ENCODE assay signal across 8 cellular contexts in the genomic region with DNA sequence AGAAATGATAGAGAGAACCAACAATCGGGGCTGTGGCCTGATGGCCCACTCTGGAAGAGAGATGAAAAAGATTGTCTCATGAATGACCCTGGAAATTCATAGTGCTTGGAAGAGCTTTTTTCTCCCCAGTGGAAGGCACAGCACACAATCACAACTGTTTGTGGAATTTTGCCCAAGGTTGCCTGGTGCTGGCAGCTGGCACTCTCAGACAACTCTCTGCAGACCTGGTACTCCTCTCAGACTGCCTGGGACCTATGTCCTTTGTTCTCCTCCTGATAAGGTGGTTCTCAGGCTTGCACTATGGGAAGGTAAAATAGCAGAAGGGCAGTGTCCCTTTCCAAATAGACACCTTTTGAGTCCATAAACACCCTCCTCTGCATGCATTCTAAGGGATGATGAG.
"Had no signal": no experiment of that assay in that cellular context is flagged by ENCODE, and none has a peak within 500 bp of the region (broad histone marks: within the 10 kb centered on the region; RNA-seq: fewer than 3 reads in every experiment).

No MANE protein-coding gene starts in this region.

- H2AFZ ChIP-seq: GM23338 had no signal

- ATAC-seq: GM23338, K562 had no signal

- H3K4me2 ChIP-seq: GM23338 had no signal

- DNase-seq: H9, HCEC 1CT, IMR-90 had no signal

- H3K4me3 ChIP-seq: GM23338, K562 had no signal

- FAIRE-seq: H1, H54, HTR-8/SVneo, K562 had no signal
